Comparison of ENCODE assay signal across 16 cellular contexts in the genomic region with DNA sequence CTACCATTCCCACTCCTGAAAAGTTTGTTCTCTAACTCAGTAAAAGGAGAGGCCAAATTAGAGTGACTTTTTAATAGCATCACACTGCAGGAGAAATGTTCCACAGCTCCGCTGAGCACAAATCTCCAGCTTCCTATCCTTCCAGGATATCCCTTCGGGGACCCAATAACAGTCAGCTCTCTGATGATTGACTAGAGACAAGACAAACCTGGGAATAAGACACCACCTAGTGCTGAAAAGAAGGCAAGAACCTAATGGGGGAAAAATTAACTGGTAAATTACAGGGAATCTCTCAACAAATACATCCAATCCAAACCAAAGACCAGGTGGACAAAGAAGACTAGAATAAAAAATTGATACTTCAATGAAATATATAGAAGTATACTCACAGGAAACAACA.
DNase-seq lines count a peak whose midpoint lies in the region; ATAC-seq, FAIRE-seq and TF ChIP-seq lines count a peak whose summit lies in the region.
"Had no signal": no experiment of that assay in that cellular context is flagged by ENCODE, and none has a peak within 500 bp of the region (broad histone marks: within the 10 kb centered on the region; RNA-seq: fewer than 3 reads in every experiment).

No MANE protein-coding gene starts in this region.

- no peak for ATAC-seq in GM18511 (IDR thresholded peaks at IDR 0.05; ENCODE audit: unreplicated experiment)

- H3K4me1 ChIP-seq in neural progenitor cell: no peaks in the 10 kb centered on the region
- H3K4me1 ChIP-seq: stomach had no signal

- DNase-seq in NCI-H748 (lab: John Stamatoyannopoulos, UW; ENCODE audit: unreplicated experiment) (peak; percentile 48), NCI-H748 treated with DMSO at 0.1 percent for 48 hours (lab: John Stamatoyannopoulos, UW) (no peak), NCI-H2171 treated with DMSO at 0.1 percent for 48 hours (lab: John Stamatoyannopoulos, UW) (peak; percentile 56), neural progenitor cell (ENCODE audit: low spot score) (peak; percentile 48), RCC 7860 (ENCODE audit: low spot score) (no peak)
- DNase-seq in stimulated activated CD4-positive, alpha-beta T cell treated with anti-CD3 and anti-CD28 coated beads, Interleukin-12 subunit alpha, Interleukin-12 subunit beta, amount 100 ng/mL, for 4 hours: no peak
- DNase-seq: activated CD4-positive, alpha-beta T cell treated with anti-CD3 and anti-CD28 coated beads for 48 hours; activated T-cell treated with anti-CD3 and anti-CD28 coated beads, Interleukin-2, amount 50 U/mL, for 1 hour; glutamatergic neuron; kidney glomerular epithelial cell; NCI-H1417 treated with DMSO at 0.1 percent for 48 hours; ovary; stomach had no signal

- no peaks in the 10 kb centered on the region for H4K20me1 ChIP-seq in neural progenitor cell (ENCODE audit: low read depth)

- H3K27ac ChIP-seq in VCaP (no peak overlapping the region), neural progenitor cell (no peak overlapping the region)
- H3K27ac ChIP-seq: ovary, stomach had no signal

- H3K4me3 ChIP-seq in neural progenitor cell: no peak overlapping the region
- H3K4me3 ChIP-seq: ovary, stomach had no signal

- H3K9ac ChIP-seq in neural progenitor cell: no peak overlapping the region

- H3K27me3 Mint-ChIP-seq in neural progenitor cell (ENCODE audit: insufficient read depth, low read depth): peaks cover under 1% of the 10 kb centered on the region

- no peak for FAIRE-seq in RCC 7860 (lab: Jason Lieb, UNC)

- no peaks in the 10 kb centered on the region for H3K79me2 ChIP-seq in neural progenitor cell (ENCODE audit: low read depth)

- H3K4me2 ChIP-seq in neural progenitor cell: no peak overlapping the region

- peak overlapping the region; percentile 57 for H2AFZ ChIP-seq in neural progenitor cell (replicated peaks)

- no peaks in the 10 kb centered on the region for H3K4me1 Mint-ChIP-seq in neural progenitor cell

- no peak overlapping the region for H3K27ac Mint-ChIP-seq in neural progenitor cell
- H3K27ac Mint-ChIP-seq: T-helper 1 cell treated with Interleukin-12 subunit alpha and Interleukin-12 subunit beta and Interleukin-4 antibody, amounts not matched to agents 30 μg/mL and 1 μg/mL, for 36 hours had no signal

- no peaks in the 10 kb centered on the region for H3F3A ChIP-seq in neural progenitor cell (ENCODE audit: low read depth)

- H3K36me3 Mint-ChIP-seq in neural progenitor cell: no peaks in the 10 kb centered on the region

- peaks cover 19% of the 10 kb centered on the region for H3K36me3 ChIP-seq in neural progenitor cell
- H3K36me3 ChIP-seq: ovary, stomach had no signal

- H3K27me3 ChIP-seq in neural progenitor cell: no peaks in the 10 kb centered on the region
- H3K27me3 ChIP-seq: ovary, stomach had no signal

- peaks cover 21% of the 10 kb centered on the region for H3K9me3 ChIP-seq in neural progenitor cell (ENCODE audit: low read depth)
- H3K9me3 ChIP-seq: ovary had no signal

- no peak overlapping the region for H3K4me3 Mint-ChIP-seq in neural progenitor cell
- H3K4me3 Mint-ChIP-seq: T-helper 1 cell treated with Interleukin-12 subunit alpha and Interleukin-12 subunit beta and Interleukin-4 antibody, amounts not matched to agents 30 μg/mL and 1 μg/mL, for 36 hours had no signal

- TF ChIP-seq CTCF in VCaP (conservative IDR thresholded peaks at IDR 0.05) (peak; percentile 75), neural progenitor cell (IDR thresholded peaks at IDR 0.05) (peak; percentile 62)

- H3K9me3 Mint-ChIP-seq in neural progenitor cell: peaks cover 36% of the 10 kb centered on the region

Comparison
In these comparisons a context has a peak if more than half of its experiments do, and no peak if none do; other contexts are left out.
1. DNase-seq: peak in NCI-H748 (single experiment), NCI-H2171 treated with DMSO at 0.1 percent for 48 hours (single experiment) and neural progenitor cell (single experiment); none in NCI-H748 treated with DMSO at 0.1 percent for 48 hours (single experiment), stimulated activated CD4-positive, alpha-beta T cell treated with anti-CD3 and anti-CD28 coated beads, Interleukin-12 subunit alpha, Interleukin-12 subunit beta, amount 100 ng/mL, for 4 hours (single experiment) and RCC 7860 (single experiment).